ENCODE assay signal across 11 cellular contexts in genomic region chr7:158812684-158813083, GRCh38. TPM values are rescaled to one million over a fixed set of nuclear protein-coding genes. Genes with fewer than 3 reads are reported as not detected.
DNase-seq lines count a peak whose midpoint lies in the region; ATAC-seq and TF ChIP-seq lines count a peak whose summit lies in the region.
"Had no signal": no experiment of that assay in that cellular context is flagged by ENCODE, and none has a peak within 500 bp of the region (broad histone marks: within the 10 kb centered on the region; RNA-seq: fewer than 3 reads in every experiment).

No MANE protein-coding gene starts in this region.

- H3K27me3 ChIP-seq in left ventricle myocardium inferior (ENCODE audit: low read depth) = no peaks in the 10 kb centered on the region
- H3K27me3 ChIP-seq in vagina = no peaks in the 10 kb centered on the region
- H3K27me3 ChIP-seq: adrenal gland, pancreas had no signal

- no peak for DNase-seq in left ventricle myocardium inferior
- DNase-seq in Right ventricle myocardium superior = no peak
- DNase-seq in activated naive CD4-positive, alpha-beta T cell treated with Interleukin-2 at 50 U/mL for 16 hours = peak; percentile 65
- no peak for DNase-seq in natural killer cell
- DNase-seq in vagina (ENCODE audit: extremely low spot score in 2 of 2) = no peak
- no peak for DNase-seq in inferior parietal cortex (ENCODE audit: extremely low spot score)
- DNase-seq in AG08396 (ENCODE audit: low spot score) = no peak
- DNase-seq: NCI-H2171 treated with DMSO at 0.1 percent for 48 hours, pancreas had no signal

- peak overlapping the region; percentile 73 for H3K27ac ChIP-seq in left ventricle myocardium inferior (replicated peaks)
- peak overlapping the region; percentile 10 for H3K27ac ChIP-seq in vagina

- H3K4me3 ChIP-seq in left ventricle myocardium inferior (no peak overlapping the region), vagina (no peak overlapping the region)
- H3K4me3 ChIP-seq: adrenal gland, pancreas had no signal

- H3K36me3 Mint-ChIP-seq in natural killer cell = peaks cover 22% of the 10 kb centered on the region

- TF ChIP-seq POLR2A in vagina (IDR thresholded peaks at IDR 0.05) = no peak

- H3K9me3 Mint-ChIP-seq in natural killer cell = no peaks in the 10 kb centered on the region

- H3K4me1 Mint-ChIP-seq in natural killer cell = peaks cover 93% of the 10 kb centered on the region in 2 donors

- H3K4me1 ChIP-seq in left ventricle myocardium inferior (peaks cover 80% of the 10 kb centered on the region), vagina (peaks cover 61% of the 10 kb centered on the region)

- no peak for TF ChIP-seq CTCF in left ventricle myocardium inferior (IDR thresholded peaks at IDR 0.05; ENCODE audit: borderline replicate concordance)
- TF ChIP-seq CTCF in natural killer cell (IDR thresholded peaks at IDR 0.05) = no peak
- no peak for TF ChIP-seq CTCF in vagina (IDR thresholded peaks at IDR 0.05)

- H3K9me3 ChIP-seq in left ventricle myocardium inferior (replicated peaks) = no peaks in the 10 kb centered on the region
- no peaks in the 10 kb centered on the region for H3K9me3 ChIP-seq in vagina
- H3K9me3 ChIP-seq: adrenal gland, pancreas had no signal

- H3K4me3 Mint-ChIP-seq in natural killer cell = peak overlapping the region; percentile 72

- H3K36me3 ChIP-seq in left ventricle myocardium inferior (peaks cover 12% of the 10 kb centered on the region), vagina (no peaks in the 10 kb centered on the region)
- H3K36me3 ChIP-seq: adrenal gland, pancreas had no signal

- ATAC-seq in Right ventricle myocardium superior (ENCODE audit: poor library complexity) = no peak
- no peak for ATAC-seq in natural killer cell
- ATAC-seq in GM21737 (IDR thresholded peaks at IDR 0.05; ENCODE audit: unreplicated experiment) = no peak

- intact Hi-C loops in left ventricle myocardium inferior (cut with micrococcal nuclease) = no loop called here
- intact Hi-C loops in Right ventricle myocardium superior (cut with DNase I) = no loop called here
- intact Hi-C loops in natural killer cell (cut with micrococcal nuclease) = loop anchor here (1.0 kb wide), 1 partner anchor 7 kb away; no protein-coding TSS in a partner anchor
- intact Hi-C loops in vagina (cut with DNase I) = no loop called here

- peak overlapping the region; percentile 95 to 99 for H3K27ac Mint-ChIP-seq in natural killer cell

- H3K27me3 Mint-ChIP-seq in natural killer cell (ENCODE audit: low read depth in 2 of 2) = no peaks in the 10 kb centered on the region

RNA-seq across cellular contexts. Expression of gene ESYT2, which starts 16.6 kb away (rescaled TPM):
- 41.1 TPM for total RNA-seq in left ventricle myocardium inferior
- 43.8 TPM for total RNA-seq in Right ventricle myocardium superior
- 100 to 1,000 TPM; 137 to 163 (median 160) TPM for total RNA-seq in natural killer cell
- 82.5 TPM for total RNA-seq in vagina

RNA-seq across cellular contexts. Expression of gene DYNC2I1, which starts 43.7 kb away (rescaled TPM):
- total RNA-seq in left ventricle myocardium inferior (31.1 TPM), Right ventricle myocardium superior (29.5 TPM), natural killer cell (10 to 100 TPM; 19.9 to 25.5 (median 20.1) TPM), vagina (22.3 TPM)
